ENCODE assay signal across 1 cellular context in the genomic region with DNA sequence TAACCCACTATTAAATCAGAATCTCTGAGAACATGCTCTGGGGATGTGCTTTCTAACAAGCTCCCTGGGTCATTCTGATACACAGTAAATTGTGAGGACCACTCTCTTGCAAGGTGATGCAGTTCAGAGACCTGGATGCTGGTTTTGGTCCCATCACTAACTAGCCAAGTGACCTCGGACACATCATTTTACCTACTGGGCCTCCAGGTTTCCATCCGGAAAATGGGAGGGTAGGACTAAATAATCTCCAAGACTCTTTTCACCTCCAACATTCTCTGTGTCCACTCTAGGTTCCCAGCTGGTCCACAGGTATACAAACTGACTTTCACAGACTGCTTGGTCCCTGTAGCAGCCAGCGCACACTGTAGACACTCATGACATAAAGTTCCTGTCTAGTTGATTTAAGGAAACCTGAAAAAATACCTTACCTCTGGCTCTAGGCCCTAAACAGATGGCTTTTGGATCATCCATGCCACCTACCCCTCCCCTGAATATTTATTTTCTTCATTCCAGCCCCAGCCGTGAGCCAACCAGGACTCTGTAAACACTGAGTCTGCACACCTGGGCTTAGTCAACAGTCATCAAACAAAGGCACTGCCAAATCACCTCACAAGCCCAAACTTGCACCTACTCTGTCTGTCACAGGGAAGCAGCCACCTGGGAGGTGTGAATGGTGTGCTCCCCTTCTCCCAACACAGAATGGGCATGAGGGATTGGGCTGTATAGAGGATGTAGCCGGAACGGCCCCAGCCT.
A peak's percentile ranks its signal among the peaks of the same experiment; 100 is the strongest.
TF ChIP-seq lines count a peak whose summit lies in the region.

No MANE protein-coding gene starts in this region.

TF ChIP-seq in H1, 55 proteins besides CTCF, POLR2A, EP300 and RAD21:
- TF ChIP-seq SRF (IDR thresholded peaks at IDR 0.05; ENCODE audit: low read depth, low read length): no peak
- no peak for TF ChIP-seq RNF2 (IDR thresholded peaks at IDR 0.05; ENCODE audit: borderline replicate concordance, low read depth, low read length, missing control alignments, poor library complexity, severe bottlenecking)
- peak; percentile 49; the same call in 1 of the 2 replicates for TF ChIP-seq KDM1A (IDR thresholded peaks at IDR 0.05; ENCODE audit: borderline replicate concordance, low read length)
- TF ChIP-seq BACH1 (IDR thresholded peaks at IDR 0.05; ENCODE audit: low read length): no peak
